ENCODE assay signal across 8 cellular contexts in the genomic region with DNA sequence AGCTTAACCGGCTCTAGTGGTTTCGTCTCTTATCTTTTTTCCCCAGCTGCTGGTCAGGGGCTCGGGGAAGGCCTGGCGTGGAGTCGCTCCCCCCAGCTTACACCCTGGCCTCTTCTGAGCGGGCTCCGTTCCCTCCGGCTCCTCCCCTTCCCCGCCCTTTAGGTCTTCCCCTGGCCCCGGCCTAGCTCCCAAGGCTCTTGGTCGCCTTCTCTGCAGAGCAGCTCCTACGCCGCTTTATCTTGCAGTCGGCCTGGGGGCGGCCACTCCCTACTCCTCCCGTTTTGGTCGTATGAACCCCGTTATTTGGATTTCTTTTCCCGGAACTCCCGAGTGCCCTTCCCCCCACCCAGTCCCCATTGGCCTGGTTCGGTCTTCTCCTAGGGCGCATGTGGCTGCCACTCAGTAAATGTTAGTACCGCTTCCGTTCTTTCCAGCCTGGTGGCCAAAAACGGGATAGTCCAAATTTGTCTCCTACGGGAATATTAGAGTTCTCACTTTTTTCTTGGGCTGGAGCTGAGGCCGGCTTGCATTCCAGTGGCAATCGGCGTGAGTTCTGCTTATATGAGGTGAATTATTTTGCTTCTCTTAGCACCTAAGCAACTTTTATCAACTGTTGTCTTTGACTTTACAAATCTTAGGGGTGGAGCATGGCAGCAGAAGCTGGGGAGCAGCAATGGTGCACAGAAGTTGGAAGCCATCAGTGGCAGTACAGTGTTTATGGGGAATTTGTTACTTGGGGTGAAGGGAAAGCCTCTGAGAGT. TPM values are rescaled to one million over a fixed set of nuclear protein-coding genes. Genes with fewer than 3 reads are reported as not detected.
DNase-seq lines count a peak whose midpoint lies in the region; ATAC-seq and TF ChIP-seq lines count a peak whose summit lies in the region.

No MANE protein-coding gene starts in this region.

- no peaks in the 10 kb centered on the region for H3K27me3 ChIP-seq in endocrine pancreas (ENCODE audit: control insufficient read depth, insufficient read depth, low read length)

- H3K9me3 Mint-ChIP-seq in CD14-positive monocyte = no peaks in the 10 kb centered on the region
- H3K9me3 Mint-ChIP-seq in T-helper 2 cell treated with Interferon-gamma antibody and Interleukin-4, amounts not matched to agents 5 μg/mL and 100 μg/mL, for 36 hours = no peaks in the 10 kb centered on the region
- H3K9me3 Mint-ChIP-seq in mesothelial cell of epicardium = no peaks in the 10 kb centered on the region
- no peaks in the 10 kb centered on the region for H3K9me3 Mint-ChIP-seq in type B pancreatic cell

- H3K4me3 ChIP-seq in endocrine pancreas (ENCODE audit: control insufficient read depth, insufficient read depth, low read length) = peak overlapping the region; percentile 99

- peaks cover 14 to 26% of the 10 kb centered on the region in 2 donors for H3K36me3 Mint-ChIP-seq in CD14-positive monocyte
- peaks cover 27% of the 10 kb centered on the region for H3K36me3 Mint-ChIP-seq in T-helper 2 cell treated with Interferon-gamma antibody and Interleukin-4, amounts not matched to agents 5 μg/mL and 100 μg/mL, for 36 hours (ENCODE audit: low read depth)
- H3K36me3 Mint-ChIP-seq in mesothelial cell of epicardium = peaks cover 8% of the 10 kb centered on the region
- peaks cover 18% of the 10 kb centered on the region for H3K36me3 Mint-ChIP-seq in type B pancreatic cell

- intact Hi-C loops in CD14-positive monocyte (cut with micrococcal nuclease) = loop anchor here (2.0 to 5.0 kb wide), 3 partner anchors 37 to 77 kb away; partner anchors contain the start of gene TRAPPC3 (in 2 of the 2)

- no peaks in the 10 kb centered on the region for H3K9me3 ChIP-seq in endocrine pancreas (ENCODE audit: control insufficient read depth, low read length)

- H3K27ac Mint-ChIP-seq in CD14-positive monocyte (peak overlapping the region; percentile 98 to 100 (median 100)), mesothelial cell of epicardium (peak overlapping the region; percentile 99), type B pancreatic cell (peak overlapping the region; percentile 98)
- peak overlapping the region; percentile 100 for H3K27ac Mint-ChIP-seq in T-helper 2 cell treated with Interferon-gamma antibody and Interleukin-4, amounts not matched to agents 5 μg/mL and 100 μg/mL, for 36 hours

- peaks cover 0 to 3% (median 2%) of the 10 kb centered on the region in 3 donors for H3K27me3 Mint-ChIP-seq in CD14-positive monocyte (ENCODE audit: low read depth in 3 of 3)
- no peaks in the 10 kb centered on the region for H3K27me3 Mint-ChIP-seq in T-helper 2 cell treated with Interferon-gamma antibody and Interleukin-4, amounts not matched to agents 5 μg/mL and 100 μg/mL, for 36 hours (ENCODE audit: low read depth)
- H3K27me3 Mint-ChIP-seq in mesothelial cell of epicardium (ENCODE audit: low read depth) = no peaks in the 10 kb centered on the region
- no peaks in the 10 kb centered on the region for H3K27me3 Mint-ChIP-seq in type B pancreatic cell

- peaks cover 5% of the 10 kb centered on the region for H3K4me1 ChIP-seq in endocrine pancreas (ENCODE audit: control insufficient read depth, insufficient read depth, low read length)

- H3K4me1 Mint-ChIP-seq in CD14-positive monocyte (peaks cover 26% of the 10 kb centered on the region), mesothelial cell of epicardium (peaks cover 25% of the 10 kb centered on the region), type B pancreatic cell (ENCODE audit: unreplicated experiment) (peaks cover 19% of the 10 kb centered on the region)
- peaks cover 25% of the 10 kb centered on the region for H3K4me1 Mint-ChIP-seq in T-helper 2 cell treated with Interferon-gamma antibody and Interleukin-4, amounts not matched to agents 5 μg/mL and 100 μg/mL, for 36 hours (ENCODE audit: low read depth)

- peak; percentile 38 for ATAC-seq in GM18870 (IDR thresholded peaks at IDR 0.05; ENCODE audit: unreplicated experiment)
- peak; percentile 36 for ATAC-seq in HG03064 (IDR thresholded peaks at IDR 0.05; ENCODE audit: low read depth, unreplicated experiment)

- peak overlapping the region; percentile 95 to 97 for H3K4me3 Mint-ChIP-seq in CD14-positive monocyte
- peak overlapping the region; percentile 93 for H3K4me3 Mint-ChIP-seq in T-helper 2 cell treated with Interferon-gamma antibody and Interleukin-4, amounts not matched to agents 5 μg/mL and 100 μg/mL, for 36 hours
- H3K4me3 Mint-ChIP-seq in mesothelial cell of epicardium = peak overlapping the region; percentile 98
- H3K4me3 Mint-ChIP-seq in type B pancreatic cell = peak overlapping the region; percentile 98

- TF ChIP-seq CTCF in CD14-positive monocyte (IDR thresholded peaks at IDR 0.05) (peak; percentile 46), mesothelial cell of epicardium (IDR thresholded peaks at IDR 0.05; ENCODE audit: unreplicated experiment) (peak; percentile 85), type B pancreatic cell (conservative IDR thresholded peaks at IDR 0.05) (peak; percentile 73)

- DNase-seq in CD14-positive monocyte (ENCODE audit: low spot score) (peak; percentile 75), NCI-H1930 (lab: John Stamatoyannopoulos, UW) (peak; percentile 34 to 75), mesothelial cell of epicardium (ENCODE audit: low spot score in 2 of 2, unreplicated experiment in 2 of 2) (peak in 1 of 2 experiments; percentile 52), type B pancreatic cell (ENCODE audit: extremely low spot score, unreplicated experiment) (peak; percentile 83)
- DNase-seq in T-helper 2 cell treated with Interferon-gamma antibody and Interleukin-4, amounts not matched to agents 5 μg/mL and 100 μg/mL, for 36 hours (ENCODE audit: low spot score) = no peak

- no peaks in the 10 kb centered on the region for H3K36me3 ChIP-seq in endocrine pancreas (ENCODE audit: control insufficient read depth, insufficient read depth, low read length)

- H3K9ac ChIP-seq in endocrine pancreas (ENCODE audit: control insufficient read depth, insufficient read depth, low read length) = peak overlapping the region; percentile 94

RNA-seq across cellular contexts. Expression of gene THRAP3, which starts 0.5 kb away (rescaled TPM):
- 10 to 100 TPM; 35.7 to 63.4 TPM for polyA plus RNA-seq in CD14-positive monocyte
- total RNA-seq in mesothelial cell of epicardium (117 to 121 TPM (median 119 TPM) in 3 replicates), type B pancreatic cell (ENCODE audit: low replicate concordance) (122 and 135 TPM in 2 replicates)
